Comparison of ENCODE assay signal across 8 cellular contexts in the genomic region with DNA sequence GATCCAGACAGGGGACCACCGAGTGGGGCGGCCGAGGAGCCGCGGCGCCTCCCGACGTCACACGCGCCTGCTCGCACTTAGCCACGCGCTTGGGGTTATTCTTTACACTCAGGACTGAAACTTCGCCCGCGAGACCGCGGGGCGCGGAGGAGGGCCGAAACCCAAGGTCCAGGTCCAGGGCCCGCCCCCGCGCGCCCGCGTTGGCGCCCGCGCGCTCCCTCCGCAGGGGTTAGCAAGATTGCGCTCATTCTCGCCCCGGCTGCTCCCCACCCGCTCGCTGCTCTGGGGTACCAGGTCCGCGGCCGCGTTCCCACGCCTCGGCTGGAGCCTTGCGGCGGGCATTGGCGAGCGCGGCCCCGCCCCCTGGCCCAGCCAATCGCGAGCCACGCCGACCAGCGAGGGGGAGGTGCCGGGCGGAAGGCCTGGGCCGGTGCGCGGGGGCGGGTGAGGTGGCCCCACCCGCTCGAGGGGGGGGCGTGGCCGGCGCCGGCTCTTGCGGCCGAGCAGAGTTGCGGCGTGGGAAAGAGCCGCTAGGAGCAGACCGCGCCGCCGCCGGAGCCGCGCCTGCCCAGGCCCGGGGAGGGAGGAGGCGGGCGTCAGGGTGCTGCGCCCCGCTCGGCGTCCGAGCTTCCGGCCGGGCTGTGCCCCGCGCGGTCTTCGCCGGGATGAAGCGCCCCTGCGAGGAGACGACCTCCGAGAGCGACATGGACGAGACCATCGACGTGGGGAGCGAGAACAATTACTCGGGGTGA. TPM values are rescaled to one million over a fixed set of nuclear protein-coding genes. Genes with fewer than 3 reads are reported as not detected.
DNase-seq lines count a peak whose midpoint lies in the region; ATAC-seq and TF ChIP-seq lines count a peak whose summit lies in the region.

A gene (plus strand): TSS at position 521 of the 752 bp plus-strand sequence. CDS start 145 bp downstream, at position 666.

- H3K27me3 ChIP-seq in BJ (ENCODE audit: control insufficient read depth, insufficient read depth, low read length), result peaks cover 46% of the 10 kb centered on the region
- peaks cover 83% of the 10 kb centered on the region for H3K27me3 ChIP-seq in ectodermal cell (ENCODE audit: control insufficient read depth, insufficient read depth, low read length, poor library complexity, severe bottlenecking)
- H3K27me3 ChIP-seq in lung (ENCODE audit: control insufficient read depth, insufficient read depth), result no peaks in the 10 kb centered on the region

- no peak within 1 kb of the TSS for H3K27ac ChIP-seq in ectodermal cell (ENCODE audit: insufficient read depth, low read depth, low read length, poor library complexity, severe bottlenecking)
- H3K27ac ChIP-seq in lung (ENCODE audit: low read depth in 1 of 2, low read length in 1 of 2), result peak within 1 kb of the TSS; percentile 80 to 96

- TF ChIP-seq CTCF in BJ (IDR thresholded peaks at IDR 0.05; ENCODE audit: insufficient read depth, low read depth, low read length), result no peak
- TF ChIP-seq CTCF in lung (IDR thresholded peaks at IDR 0.05; ENCODE audit: control extremely low read depth, extremely low read depth), result no peak

- CTCF ChIA-PET in BJ (lab: Yijun Ruan, JAX), result no interaction called here

- POLR2A ChIA-PET in BJ (lab: Charles Lee), result no interaction called here

- peak within 1 kb of the TSS; percentile 60 for H3K4me3 ChIP-seq in BJ (ENCODE audit: low read depth, low read length)
- peak within 1 kb of the TSS; percentile 70 for H3K4me3 ChIP-seq in ectodermal cell (ENCODE audit: insufficient read depth, low read depth, low read length)
- peak within 1 kb of the TSS; percentile 73 for H3K4me3 ChIP-seq in lung

- 0 to 1% methylated on average over 103 of the region's 103 CpGs for WGBS in ectodermal cell, 2 experiments
- WGBS in lung, 2 donors, result 0% methylated on average over 93 to 103 of the region's 103 CpGs

- H3K36me3 ChIP-seq in BJ (ENCODE audit: control insufficient read depth, insufficient read depth, low read length), result no peaks in the 10 kb centered on the region
- no peaks in the 10 kb centered on the region for H3K36me3 ChIP-seq in ectodermal cell (ENCODE audit: control insufficient read depth, insufficient read depth, low read length)
- H3K36me3 ChIP-seq in lung (ENCODE audit: control insufficient read depth in 2 of 2, insufficient read depth in 2 of 2, low read length in 2 of 2), result no peaks in the 10 kb centered on the region

- ATAC-seq in HG03442 (IDR thresholded peaks at IDR 0.05; ENCODE audit: unreplicated experiment), result peak; percentile 79
- peak; percentile 97 for ATAC-seq in lung (ENCODE audit: insufficient read depth, low FRiP score)

- H3K4me1 ChIP-seq in ectodermal cell (ENCODE audit: control insufficient read depth, insufficient read depth, low read length) (peaks cover 36% of the 10 kb centered on the region), lung (ENCODE audit: control insufficient read depth in 2 of 2, insufficient read depth in 2 of 2, low read length in 2 of 2) (peaks cover 0 to 6% of the 10 kb centered on the region in 2 donors)

- no peaks in the 10 kb centered on the region for H3K9me3 ChIP-seq in ectodermal cell (ENCODE audit: control insufficient read depth, low read length)
- no peaks in the 10 kb centered on the region for H3K9me3 ChIP-seq in lung (ENCODE audit: control insufficient read depth in 2 of 2, insufficient read depth in 1 of 2, low read length in 1 of 2)

- DNase-seq in BJ (ENCODE audit: low read depth) (peak; percentile 30), GM19240 (ENCODE audit: insufficient read length, low spot score) (peak; percentile 75), NCI-H524 treated with DMSO at 0.1 percent for 48 hours (lab: John Stamatoyannopoulos, UW) (peak; percentile 72), lung (ENCODE audit: low spot score) (peak; percentile 90)
- peak; percentile 90 for DNase-seq in activated CD8-positive, alpha-beta memory T cell treated with anti-CD3 and anti-CD28 coated beads for 24 hours
- DNase-seq in stimulated activated CD4-positive, alpha-beta T cell treated with anti-CD3 and anti-CD28 coated beads, Interleukin-4, amount 100 ng/mL, for 48 hours (ENCODE audit: low read depth in 2 of 2), result peak; percentile 79 to 87

RNA-seq across cellular contexts. Expression of the gene that starts here (rescaled TPM):
- polyA plus RNA-seq in BJ (2011; rRNA removed), result not detected in 2 replicates
- not detected in 2 replicates for polyA minus RNA-seq in BJ (2011; rRNA and poly(A)+ RNA removed)
- 2.9 TPM for polyA plus RNA-seq in ectodermal cell (2013, experiment 1 of 4)
- 2.9 TPM for polyA plus RNA-seq in ectodermal cell (2013, experiment 2 of 4)
- 1.5 TPM for polyA plus RNA-seq in ectodermal cell (2013, experiment 3 of 4)
- polyA plus RNA-seq in ectodermal cell (2013, experiment 4 of 4), result 2.1 TPM
- 1 to 10 TPM; 1.0 to 5.2 TPM for total RNA-seq in lung
- 1 to 10 TPM; 1.2 to 1.9 TPM for polyA plus RNA-seq in lung

Comparison
In these comparisons a context has a peak if more than half of its experiments do, and no peak if none do; other contexts are left out.
1. Peak in DNase-seq and H3K4me3 ChIP-seq in BJ; RNA of the gene not detected or under 1 TPM.
2. DNase-seq: peak in every context shown above with its lines; median percentile 90 in activated CD8-positive, alpha-beta memory T cell treated with anti-CD3 and anti-CD28 coated beads for 24 hours; 90 in lung; 83 in stimulated activated CD4-positive, alpha-beta T cell treated with anti-CD3 and anti-CD28 coated beads, Interleukin-4, amount 100 ng/mL, for 48 hours; 75 in GM19240; 72 in NCI-H524 treated with DMSO at 0.1 percent for 48 hours; 30 in BJ.